14 cellular contexts compared by ENCODE assay signal in genomic region chr11:128437137-128437536, GRCh38.
DNase-seq lines count a peak whose midpoint lies in the region; ATAC-seq and TF ChIP-seq lines count a peak whose summit lies in the region.
"Had no signal": no experiment of that assay in that cellular context is flagged by ENCODE, and none has a peak within 500 bp of the region (broad histone marks: within the 10 kb centered on the region; RNA-seq: fewer than 3 reads in every experiment).

No MANE protein-coding gene starts in this region.

- H3K27ac Mint-ChIP-seq in HFFc6 = peak overlapping the region; percentile 73
- H3K27ac Mint-ChIP-seq: IgD-negative memory B cell had no signal

- peaks cover 4% of the 10 kb centered on the region for H3K4me1 ChIP-seq in osteoblast (ENCODE audit: insufficient read depth, low read length)
- H3K4me1 ChIP-seq: upper lobe of right lung had no signal

- H3K79me2 ChIP-seq in osteoblast (ENCODE audit: insufficient read depth, low read length) = no peaks in the 10 kb centered on the region

- peak overlapping the region; percentile 64 for H3K27ac ChIP-seq in osteoblast (ENCODE audit: low read depth, low read length)
- H3K27ac ChIP-seq: upper lobe of right lung had no signal

- no peaks in the 10 kb centered on the region for H4K20me1 ChIP-seq in osteoblast (ENCODE audit: insufficient read depth, low read length)

- no peak overlapping the region for H3K4me3 Mint-ChIP-seq in HFFc6
- H3K4me3 Mint-ChIP-seq: IgD-negative memory B cell had no signal

- DNase-seq in AG08395 (ENCODE audit: low spot score) (peak; percentile 53), HFFc6 (peak; percentile 41), epithelial cell of proximal tubule (ENCODE audit: low read depth) (peak; percentile 90), osteoblast (ENCODE audit: insufficient read length, low spot score, missing footprints) (peak; percentile 84), GF-D8 (lab: John Stamatoyannopoulos, UW) (no peak)
- no peak for DNase-seq in stimulated activated naive CD4-positive, alpha-beta T cell treated with Interleukin-2 at 50 U/mL for 16 hours (lab: John Stamatoyannopoulos, UW)
- DNase-seq: activated CD4-positive, alpha-beta T cell treated with anti-CD3 and anti-CD28 coated beads, Interleukin-2, amount 50 U/mL, for 48 hours; AML-193; NCI-H510A treated with DMSO at 0.1 percent for 48 hours; nucleus accumbens; upper lobe of right lung had no signal

- TF ChIP-seq CTCF in HFFc6 (IDR thresholded peaks at IDR 0.05) (no peak), epithelial cell of proximal tubule (conservative IDR thresholded peaks at IDR 0.05; ENCODE audit: low read depth, low read length) (no peak), osteoblast (IDR thresholded peaks at IDR 0.05; ENCODE audit: extremely low read depth, low read depth, low read length) (no peak)

- H3K27me3 ChIP-seq in osteoblast (ENCODE audit: insufficient read depth, low read length) = no peaks in the 10 kb centered on the region
- H3K27me3 ChIP-seq: upper lobe of right lung had no signal

- H3K36me3 Mint-ChIP-seq in HFFc6 (ENCODE audit: low read depth) = no peaks in the 10 kb centered on the region
- H3K36me3 Mint-ChIP-seq: IgD-negative memory B cell had no signal

- no peaks in the 10 kb centered on the region for H3K9me3 ChIP-seq in osteoblast (ENCODE audit: low read depth, low read length)
- H3K9me3 ChIP-seq: upper lobe of right lung had no signal

- no peak overlapping the region for H3K4me3 ChIP-seq in epithelial cell of proximal tubule (ENCODE audit: low read depth, low read length)
- H3K4me3 ChIP-seq in osteoblast (ENCODE audit: insufficient read depth, low read length) = no peak overlapping the region
- H3K4me3 ChIP-seq: upper lobe of right lung had no signal

- peak overlapping the region; percentile 65 for H3K4me2 ChIP-seq in osteoblast (ENCODE audit: insufficient read depth, low read length)

- H3K4me1 Mint-ChIP-seq in HFFc6 (ENCODE audit: low read depth) = peaks cover 14% of the 10 kb centered on the region

- H3K36me3 ChIP-seq in osteoblast (ENCODE audit: insufficient read depth, low read length) = no peaks in the 10 kb centered on the region
- H3K36me3 ChIP-seq: upper lobe of right lung had no signal

- no peaks in the 10 kb centered on the region; the same call in 1 of the 2 replicates for H3K27me3 Mint-ChIP-seq in HFFc6 (ENCODE audit: insufficient read depth)
- H3K27me3 Mint-ChIP-seq: IgD-negative memory B cell had no signal

- ATAC-seq in HG02571 (IDR thresholded peaks at IDR 0.05; ENCODE audit: unreplicated experiment) = no peak
- ATAC-seq in HG02840 (IDR thresholded peaks at IDR 0.05; ENCODE audit: low FRiP score, unreplicated experiment) = no peak
- ATAC-seq: upper lobe of right lung had no signal

- H3K9me3 Mint-ChIP-seq in HFFc6 = no peaks in the 10 kb centered on the region

- peak overlapping the region; percentile 79 for H2AFZ ChIP-seq in osteoblast (ENCODE audit: low read length)

Comparison
In these comparisons a context has a peak if more than half of its experiments do, and no peak if none do; other contexts are left out.
1. DNase-seq: peak in AG08395 (single experiment), HFFc6 (single experiment), epithelial cell of proximal tubule (single experiment) and osteoblast (single experiment); none in GF-D8 (single experiment) and stimulated activated naive CD4-positive, alpha-beta T cell treated with Interleukin-2 at 50 U/mL for 16 hours (single experiment).